In genomic region chr5:43363445-43364152, GRCh38 we compare ENCODE assay signal across 18 cellular contexts. TPM values are rescaled to one million over a fixed set of nuclear protein-coding genes. Genes with fewer than 3 reads are reported as not detected.
DNase-seq lines count a peak whose midpoint lies in the region; TF ChIP-seq lines count a peak whose summit lies in the region.
"Had no signal": no experiment of that assay in that cellular context is flagged by ENCODE, and none has a peak within 500 bp of the region (broad histone marks: within the 10 kb centered on the region; RNA-seq: fewer than 3 reads in every experiment).

No MANE protein-coding gene starts in this region.

- H3K27me3 ChIP-seq in breast epithelium: no peaks in the 10 kb centered on the region
- no peaks in the 10 kb centered on the region for H3K27me3 ChIP-seq in esophagus squamous epithelium
- H3K27me3 ChIP-seq in suprapubic skin: no peaks in the 10 kb centered on the region
- H3K27me3 ChIP-seq: MG63 had no signal

- H3K27ac Mint-ChIP-seq in MCF 10A (ENCODE audit: low read depth, unreplicated experiment): peak overlapping the region; percentile 75
- H3K27ac Mint-ChIP-seq: GM23338 had no signal

- H3K4me3 ChIP-seq in breast epithelium (no peak overlapping the region), esophagus squamous epithelium (no peak overlapping the region), suprapubic skin (no peak overlapping the region)
- H3K4me3 ChIP-seq: GM23338, MG63 had no signal

- DNase-seq in MCF 10A (ENCODE audit: unreplicated experiment): peak; percentile 26
- DNase-seq in breast epithelium (ENCODE audit: low spot score in 2 of 2): no peak
- no peak for DNase-seq in RWPE1 (ENCODE audit: low spot score)
- DNase-seq in esophagus squamous epithelium (lab: John Stamatoyannopoulos, UW): no peak
- no peak for DNase-seq in suprapubic skin (ENCODE audit: low spot score in 2 of 2)
- DNase-seq in posterior vena cava (ENCODE audit: low spot score): no peak
- DNase-seq in COLO829 (ENCODE audit: low spot score): no peak
- no peak for DNase-seq in T-helper 1 cell
- DNase-seq: C1 segment of cervical spinal cord; KG1; MG63; NCI-H1105; NCI-H1694 treated with DMSO at 0.1 percent for 48 hours; NCI-H526 treated with DMSO at 0.1 percent for 48 hours; NK-92 treated with Interleukin-12 subunit alpha and Interleukin-12 subunit beta, amount 100 ng/mL, for 24 hours; SIG-M5 had no signal

- H3K27ac ChIP-seq in breast epithelium: no peak overlapping the region
- peak overlapping the region; percentile 30; the same call in 1 of the 2 replicates for H3K27ac ChIP-seq in RWPE1
- peak overlapping the region; percentile 25 to 71 (median 56) for H3K27ac ChIP-seq in esophagus squamous epithelium
- H3K27ac ChIP-seq in suprapubic skin: peak overlapping the region; percentile 84

- H3K9me3 Mint-ChIP-seq in MCF 10A (ENCODE audit: unreplicated experiment): peaks cover 7% of the 10 kb centered on the region

- no peaks in the 10 kb centered on the region for H3K27me3 Mint-ChIP-seq in MCF 10A (ENCODE audit: insufficient read depth, unreplicated experiment)

- CTCF ChIA-PET in MCF 10A (lab: Yijun Ruan, JAX): interaction anchor here (1.4 to 1.5 kb wide), 2 partner anchors 26 to 57 kb away, joined by 4 read pairs; no protein-coding TSS in a partner anchor
- CTCF ChIA-PET in RWPE1 (lab: Yijun Ruan, JAX): no interaction called here

- no TSS peak for BruUV-seq in MCF 10A (replicated peaks; lab: Mats Ljungman, UMichigan)

- H3K36me3 ChIP-seq in breast epithelium: no peaks in the 10 kb centered on the region
- H3K36me3 ChIP-seq in esophagus squamous epithelium: no peaks in the 10 kb centered on the region
- no peaks in the 10 kb centered on the region for H3K36me3 ChIP-seq in suprapubic skin
- H3K36me3 ChIP-seq: MG63 had no signal

- H3K9me3 ChIP-seq in breast epithelium (peaks cover 5 to 44% of the 10 kb centered on the region in 2 donors), esophagus squamous epithelium (peaks cover 0 to 10% (median 7%) of the 10 kb centered on the region in 3 donors), suprapubic skin (peaks cover 9% of the 10 kb centered on the region)

- TF ChIP-seq CTCF in MCF 10A (IDR thresholded peaks at IDR 0.05; ENCODE audit: unreplicated experiment) (no peak), breast epithelium (IDR thresholded peaks at IDR 0.05) (no peak), RWPE1 (conservative IDR thresholded peaks at IDR 0.05; ENCODE audit: low read depth) (no peak), esophagus squamous epithelium (IDR thresholded peaks at IDR 0.05) (no peak), suprapubic skin (IDR thresholded peaks at IDR 0.05) (no peak)

- H3K36me3 Mint-ChIP-seq in MCF 10A (ENCODE audit: insufficient read depth, unreplicated experiment): peaks cover 5% of the 10 kb centered on the region

- no peaks in the 10 kb centered on the region for H3K4me1 ChIP-seq in breast epithelium
- peaks cover 0 to 38% (median 14%) of the 10 kb centered on the region in 3 donors for H3K4me1 ChIP-seq in esophagus squamous epithelium
- peaks cover 5% of the 10 kb centered on the region for H3K4me1 ChIP-seq in suprapubic skin

- POLR2A ChIA-PET in MCF 10A (lab: Yijun Ruan, JAX) (interaction anchor here (1.0 to 4.2 kb wide), 5 partner anchors 12 to 169 kb away, joined by 3 to 34 read pairs (median 4); partner anchors contain the start of gene HMGCS1), RWPE1 (lab: Yijun Ruan, JAX; ENCODE audit: low non-redundant PET) (no interaction called here)

- no peak for TF ChIP-seq POLR2A in breast epithelium (IDR thresholded peaks at IDR 0.05)
- TF ChIP-seq POLR2A in esophagus squamous epithelium (IDR thresholded peaks at IDR 0.05): no peak
- TF ChIP-seq POLR2A in suprapubic skin (IDR thresholded peaks at IDR 0.05): no peak

- intact Hi-C loops in MCF 10A (cut with micrococcal nuclease) (no loop called here), breast epithelium (cut with DNase I; ENCODE audit: low total_unique reads) (no loop called here), esophagus squamous epithelium (cut with DNase I) (no loop called here), posterior vena cava (cut with DNase I) (no loop called here)

- no peak overlapping the region for H3K4me3 Mint-ChIP-seq in MCF 10A (ENCODE audit: unreplicated experiment)
- H3K4me3 Mint-ChIP-seq: GM23338 had no signal

- 38 to 43% methylated on average over 2 of the region's 2 CpGs for WGBS in esophagus squamous epithelium, 2 donors
- 32% methylated on average over 2 of the region's 2 CpGs for WGBS in suprapubic skin

- no peak for TF ChIP-seq EP300 in suprapubic skin (IDR thresholded peaks at IDR 0.05)

- H3K4me1 Mint-ChIP-seq in MCF 10A (ENCODE audit: insufficient read depth, unreplicated experiment): peaks cover 6% of the 10 kb centered on the region
- H3K4me1 Mint-ChIP-seq: GM23338 had no signal

RNA-seq across cellular contexts. Expression of gene CCL28, which starts 48.6 kb away (rescaled TPM):
- total RNA-seq in MCF 10A (2022): 1.6 and 2.2 TPM in 2 replicates
- 100 to 1,000 TPM in 1 of 3 donors, 10 to 100 TPM in 1, 1 to 10 TPM in 1; 4.0 to 192 (median 53.4) TPM for total RNA-seq in breast epithelium
- total RNA-seq in esophagus squamous epithelium: 1 to 10 TPM; 1.9 to 9.1 (median 3.3) TPM
- total RNA-seq in suprapubic skin: 10 to 100 TPM; 10.7 to 24.8 (median 17.8) TPM
- 1 to 10 TPM; 4.0 to 4.8 TPM for total RNA-seq in posterior vena cava
- total RNA-seq: OCI-LY7 had no signal

RNA-seq across cellular contexts. Expression of gene HMGCS1, which starts 50.4 kb away (rescaled TPM):
- total RNA-seq in MCF 10A (2022) (36.2 and 42.6 TPM in 2 replicates), breast epithelium (10 to 100 TPM; 13.9 to 36.6 (median 26.5) TPM), esophagus squamous epithelium (100 to 1,000 TPM in 3 of 4 donors, 10 to 100 TPM in 1; 86.6 to 278 (median 148) TPM), suprapubic skin (100 to 1,000 TPM in 2 of 4 donors, 10 to 100 TPM in 2; 92.4 to 160 (median 119) TPM), posterior vena cava (10 to 100 TPM; 32.2 to 41.2 TPM)

Comparison
In these comparisons a context has a peak if more than half of its experiments do, and no peak if none do; other contexts are left out.
1. H3K27ac ChIP-seq: peak in RWPE1 (single experiment), esophagus squamous epithelium (4 of 4) and suprapubic skin (single experiment); none in breast epithelium (0 of 2).